Comparison of ENCODE assay signal across 23 cellular contexts in genomic region chr1:76021816-76022215, GRCh38. TPM values are rescaled to one million over a fixed set of nuclear protein-coding genes. Genes with fewer than 3 reads are reported as not detected.
DNase-seq lines count a peak whose midpoint lies in the region; FAIRE-seq lines count a peak whose summit lies in the region.
"Had no signal": no experiment of that assay in that cellular context is flagged by ENCODE, and none has a peak within 500 bp of the region (broad histone marks: within the 10 kb centered on the region; RNA-seq: fewer than 3 reads in every experiment).

No MANE protein-coding gene starts in this region.

- no peak overlapping the region for H2BK12ac ChIP-seq in mesenchymal stem cell (ENCODE audit: low read length in 2 of 2)
- H2BK12ac ChIP-seq in neuronal stem cell (ENCODE audit: low read length), result no peak overlapping the region

- peaks cover 3% of the 10 kb centered on the region for H3K4me1 ChIP-seq in mesenchymal stem cell (ENCODE audit: control insufficient read depth, insufficient read depth, low read depth, low read length)
- peaks cover 0 to 4% of the 10 kb centered on the region in 2 donors for H3K4me1 ChIP-seq in neuronal stem cell (ENCODE audit: control insufficient read depth in 2 of 2, insufficient read depth in 1 of 2, low read depth in 1 of 2, low read length in 2 of 2)
- H3K4me1 ChIP-seq: BE2C; BLaER1 treated with 17β-estradiol and CSF1 and Interleukin-3, amounts not matched to agents 10 nM and 100 nM had no signal

- no peak overlapping the region for H3K27ac ChIP-seq in mesenchymal stem cell (ENCODE audit: low read length, poor library complexity, severe bottlenecking)
- H3K27ac ChIP-seq in neuronal stem cell (replicated peaks; ENCODE audit: low read length), result no peak overlapping the region
- H3K27ac ChIP-seq: 22Rv1; BLaER1 treated with 17β-estradiol and CSF1 and Interleukin-3, amounts not matched to agents 10 nM and 100 nM had no signal

- H2BK120ac ChIP-seq in mesenchymal stem cell (ENCODE audit: low read depth, low read length) (no peak overlapping the region), neuronal stem cell (ENCODE audit: low read depth, low read length) (no peak overlapping the region)

- H3K23ac ChIP-seq in mesenchymal stem cell (ENCODE audit: low read length in 2 of 2), result no peak overlapping the region
- no peak overlapping the region for H3K23ac ChIP-seq in neuronal stem cell (ENCODE audit: low read depth, low read length, poor library complexity)

- no peaks in the 10 kb centered on the region for H3K4me1 Mint-ChIP-seq in activated T-helper 1 cell treated with anti-CD3 and anti-CD28 coated beads, Interleukin-12 subunit alpha, Interleukin-12 subunit beta, Interleukin-2, Interleukin-4 antibody, amounts not matched to agents 30 ng/mL and 10 ng/mL and 1 ng/mL, durations not matched to agents 14 hours and 24 hours and 36 hours (ENCODE audit: low read depth)
- H3K4me1 Mint-ChIP-seq: CD14-positive monocyte had no signal

- H3K18ac ChIP-seq in mesenchymal stem cell (ENCODE audit: low read depth in 1 of 2, low read length in 2 of 2) (peak overlapping the region in 1 of 2 experiments; percentile 19), neuronal stem cell (ENCODE audit: low read length) (no peak overlapping the region)

- no peaks in the 10 kb centered on the region for H3K36me3 ChIP-seq in mesenchymal stem cell (ENCODE audit: control insufficient read depth in 1 of 2, insufficient read depth in 2 of 2, low read depth in 1 of 2, low read length in 2 of 2)
- no peaks in the 10 kb centered on the region for H3K36me3 ChIP-seq in neuronal stem cell (replicated peaks in 1 of 2; ENCODE audit: control insufficient read depth in 2 of 2, insufficient read depth in 2 of 2, low read length in 2 of 2)
- H3K36me3 ChIP-seq: BE2C; BLaER1 treated with 17β-estradiol and CSF1 and Interleukin-3, amounts not matched to agents 10 nM and 100 nM had no signal

- H3K4me2 ChIP-seq in mesenchymal stem cell (ENCODE audit: low read length, poor library complexity, severe bottlenecking) (no peak overlapping the region), neuronal stem cell (ENCODE audit: insufficient read depth, low read length, poor library complexity, severe bottlenecking) (no peak overlapping the region)
- H3K4me2 ChIP-seq: BLaER1 treated with 17β-estradiol and CSF1 and Interleukin-3, amounts not matched to agents 10 nM and 100 nM; GM23338 had no signal

- H3K27me3 Mint-ChIP-seq in activated T-helper 1 cell treated with anti-CD3 and anti-CD28 coated beads, Interleukin-12 subunit alpha, Interleukin-12 subunit beta, Interleukin-2, Interleukin-4 antibody, amounts not matched to agents 30 ng/mL and 10 ng/mL and 1 ng/mL, durations not matched to agents 14 hours and 24 hours and 36 hours (ENCODE audit: insufficient read depth), result no peaks in the 10 kb centered on the region

- no peak overlapping the region for H3K4me3 Mint-ChIP-seq in activated T-helper 1 cell treated with anti-CD3 and anti-CD28 coated beads, Interleukin-12 subunit alpha, Interleukin-12 subunit beta, Interleukin-2, Interleukin-4 antibody, amounts not matched to agents 30 ng/mL and 10 ng/mL and 1 ng/mL, durations not matched to agents 14 hours and 24 hours and 36 hours
- H3K4me3 Mint-ChIP-seq: CD14-positive monocyte; CD4-positive, alpha-beta T cell; CD8-positive, alpha-beta memory T cell; GM23338; H9 had no signal

- H2BK5ac ChIP-seq in mesenchymal stem cell (ENCODE audit: low read depth, low read length, poor library complexity, severe bottlenecking) (no peak overlapping the region), neuronal stem cell (ENCODE audit: low read length) (no peak overlapping the region)

- H3K9ac ChIP-seq in mesenchymal stem cell (ENCODE audit: low read length), result no peak overlapping the region
- no peak overlapping the region for H3K9ac ChIP-seq in neuronal stem cell (ENCODE audit: low read depth, low read length, poor library complexity)
- H3K9ac ChIP-seq: BLaER1 treated with 17β-estradiol and CSF1 and Interleukin-3, amounts not matched to agents 10 nM and 100 nM had no signal

- no peaks in the 10 kb centered on the region for H3K9me3 Mint-ChIP-seq in activated T-helper 1 cell treated with anti-CD3 and anti-CD28 coated beads, Interleukin-12 subunit alpha, Interleukin-12 subunit beta, Interleukin-2, Interleukin-4 antibody, amounts not matched to agents 30 ng/mL and 10 ng/mL and 1 ng/mL, durations not matched to agents 14 hours and 24 hours and 36 hours
- H3K9me3 Mint-ChIP-seq: CD4-positive, alpha-beta T cell; CD8-positive, alpha-beta memory T cell; GM23338; H9 had no signal

- H3K79me1 ChIP-seq in mesenchymal stem cell (replicated peaks; ENCODE audit: low read length, poor library complexity, severe bottlenecking), result no peaks in the 10 kb centered on the region
- H3K79me1 ChIP-seq in neuronal stem cell (ENCODE audit: low read depth, low read length), result no peaks in the 10 kb centered on the region

- H3K9me3 ChIP-seq in mesenchymal stem cell (ENCODE audit: control insufficient read depth, low read length) (no peaks in the 10 kb centered on the region), neuronal stem cell (replicated peaks in 1 of 2; ENCODE audit: control insufficient read depth in 2 of 2, insufficient read depth in 1 of 2, low read depth in 1 of 2, low read length in 2 of 2) (no peaks in the 10 kb centered on the region)
- H3K9me3 ChIP-seq: BE2C; BLaER1 treated with 17β-estradiol and CSF1 and Interleukin-3, amounts not matched to agents 10 nM and 100 nM had no signal

- no peak overlapping the region for H3K4me3 ChIP-seq in mesenchymal stem cell (ENCODE audit: insufficient read depth in 1 of 2, low read depth in 1 of 2, low read length in 2 of 2)
- H3K4me3 ChIP-seq in neuronal stem cell (ENCODE audit: low read length in 2 of 2), result no peak overlapping the region
- H3K4me3 ChIP-seq: BLaER1 treated with 17β-estradiol and CSF1 and Interleukin-3, amounts not matched to agents 10 nM and 100 nM; GM12878; GM23338 had no signal

- intact Hi-C loops in activated T-helper 1 cell treated with anti-CD3 and anti-CD28 coated beads, Interleukin-12 subunit alpha, Interleukin-12 subunit beta, Interleukin-2, Interleukin-4 antibody, amounts not matched to agents 30 ng/mL and 10 ng/mL and 1 ng/mL, durations not matched to agents 14 hours and 24 hours and 36 hours (cut with micrococcal nuclease), result no loop called here

- H3K27ac Mint-ChIP-seq in activated T-helper 1 cell treated with anti-CD3 and anti-CD28 coated beads, Interleukin-12 subunit alpha, Interleukin-12 subunit beta, Interleukin-2, Interleukin-4 antibody, amounts not matched to agents 30 ng/mL and 10 ng/mL and 1 ng/mL, durations not matched to agents 14 hours and 24 hours and 36 hours, result no peak overlapping the region
- H3K27ac Mint-ChIP-seq: CD14-positive monocyte; CD4-positive, alpha-beta T cell; CD8-positive, alpha-beta memory T cell; GM23338; H9 had no signal

- H2AFZ ChIP-seq in mesenchymal stem cell (ENCODE audit: low read depth, low read length) (no peak overlapping the region), neuronal stem cell (ENCODE audit: low read length) (no peak overlapping the region)
- H2AFZ ChIP-seq: GM23338 had no signal

- no peak overlapping the region for H2AK5ac ChIP-seq in mesenchymal stem cell (ENCODE audit: low read length, severe bottlenecking)
- H2AK5ac ChIP-seq in neuronal stem cell (ENCODE audit: low read depth, low read length), result no peak overlapping the region

- H4K91ac ChIP-seq in mesenchymal stem cell (ENCODE audit: low read length) (no peak overlapping the region), neuronal stem cell (ENCODE audit: low read depth, low read length, poor library complexity) (no peak overlapping the region)

- H3K4ac ChIP-seq in mesenchymal stem cell (ENCODE audit: low read depth in 1 of 2, low read length in 2 of 2) (no peak overlapping the region), neuronal stem cell (ENCODE audit: low read length) (no peak overlapping the region)

- H3K14ac ChIP-seq in mesenchymal stem cell (ENCODE audit: low read length in 2 of 2) (no peak overlapping the region), neuronal stem cell (ENCODE audit: low read length) (no peak overlapping the region)

- no peaks in the 10 kb centered on the region for H3K36me3 Mint-ChIP-seq in activated T-helper 1 cell treated with anti-CD3 and anti-CD28 coated beads, Interleukin-12 subunit alpha, Interleukin-12 subunit beta, Interleukin-2, Interleukin-4 antibody, amounts not matched to agents 30 ng/mL and 10 ng/mL and 1 ng/mL, durations not matched to agents 14 hours and 24 hours and 36 hours (ENCODE audit: low read depth)
- H3K36me3 Mint-ChIP-seq: CD14-positive monocyte; CD8-positive, alpha-beta memory T cell had no signal

- FAIRE-seq in urothelium cell line (lab: Jason Lieb, UNC), result peak; percentile 52
- FAIRE-seq: A204.1, D721Med, GM12878, GM19239 had no signal

- DNase-seq in AML-193 (lab: John Stamatoyannopoulos, UW) (peak; percentile 6 to 10), amniotic epithelial cell (ENCODE audit: low read depth) (peak; percentile 82), mesenchymal stem cell (peak; percentile 60), urothelium cell line (ENCODE audit: low spot score) (no peak), NCI-H2107 (lab: John Stamatoyannopoulos, UW) (no peak), neuronal stem cell (ENCODE audit: low spot score) (no peak)
- DNase-seq in activated T-helper 1 cell treated with anti-CD3 and anti-CD28 coated beads, Interleukin-12 subunit alpha, Interleukin-12 subunit beta, Interleukin-2, Interleukin-4 antibody, amounts not matched to agents 30 ng/mL and 10 ng/mL and 1 ng/mL, durations not matched to agents 14 hours and 24 hours and 36 hours (ENCODE audit: low spot score), result no peak
- DNase-seq: BE2C; CD4-positive, alpha-beta T cell; CD8-positive, alpha-beta memory T cell; DMS 273 treated with DMSO at 0.1 percent for 48 hours; DMS79; EL; GDM1; H9 had no signal

- H4K8ac ChIP-seq in mesenchymal stem cell (ENCODE audit: low read length), result no peak overlapping the region
- no peak overlapping the region for H4K8ac ChIP-seq in neuronal stem cell (ENCODE audit: low read depth, low read length)

- H3K27me3 ChIP-seq in mesenchymal stem cell (ENCODE audit: control insufficient read depth in 1 of 2, insufficient read depth in 1 of 2, low read length in 2 of 2), result peaks cover 0 to 15% of the 10 kb centered on the region in 2 experiments
- no peaks in the 10 kb centered on the region for H3K27me3 ChIP-seq in neuronal stem cell (ENCODE audit: control insufficient read depth in 3 of 3, insufficient read depth in 3 of 3, low read depth in 1 of 3, low read length in 3 of 3)
- H3K27me3 ChIP-seq: BE2C; BLaER1 treated with 17β-estradiol and CSF1 and Interleukin-3, amounts not matched to agents 10 nM and 100 nM had no signal

- WGBS in mesenchymal stem cell, result 79% methylated on average over 2 of the region's 4 CpGs
- no CpG with 5 or more reads among the region's 4 CpGs for WGBS in neuronal stem cell (ENCODE audit: extremely low coverage in 2 of 2, insufficient read length in 2 of 2, insufficient replicate concordance in 1 of 2), 2 donors

- H2BK15ac ChIP-seq in mesenchymal stem cell (ENCODE audit: low read depth, poor library complexity, severe bottlenecking), result no peak overlapping the region
- no peak overlapping the region for H2BK15ac ChIP-seq in neuronal stem cell (ENCODE audit: low read length)

RNA-seq across cellular contexts. Expression of gene ST6GALNAC3, which starts 52.7 kb away (rescaled TPM):
- polyA plus RNA-seq in mesenchymal stem cell (2013, experiment 1 of 2), result 1.5 TPM
- polyA plus RNA-seq in mesenchymal stem cell (2013, experiment 2 of 2), result 1.6 TPM
- total RNA-seq in activated T-helper 1 cell treated with anti-CD3 and anti-CD28 coated beads, Interleukin-12 subunit alpha, Interleukin-12 subunit beta, Interleukin-2, Interleukin-4 antibody, amounts not matched to agents 30 ng/mL and 10 ng/mL and 1 ng/mL, durations not matched to agents 14 hours and 24 hours and 36 hours, result not detected in 2 replicates
- 9.0 TPM for polyA plus RNA-seq in neuronal stem cell (2013, experiment 1 of 2)
- 9.5 TPM for polyA plus RNA-seq in neuronal stem cell (2013, experiment 2 of 2)

Comparison
In these comparisons a context has a peak if more than half of its experiments do, and no peak if none do; other contexts are left out.
1. DNase-seq: peak in AML-193 (2 of 2), amniotic epithelial cell (single experiment) and mesenchymal stem cell (single experiment); none in urothelium cell line (single experiment), NCI-H2107 (single experiment), activated T-helper 1 cell treated with anti-CD3 and anti-CD28 coated beads, Interleukin-12 subunit alpha, Interleukin-12 subunit beta, Interleukin-2, Interleukin-4 antibody, amounts not matched to agents 30 ng/mL and 10 ng/mL and 1 ng/mL, durations not matched to agents 14 hours and 24 hours and 36 hours (single experiment) and neuronal stem cell (single experiment).